Comparison of ENCODE assay signal across 1 cellular context in the genomic region with DNA sequence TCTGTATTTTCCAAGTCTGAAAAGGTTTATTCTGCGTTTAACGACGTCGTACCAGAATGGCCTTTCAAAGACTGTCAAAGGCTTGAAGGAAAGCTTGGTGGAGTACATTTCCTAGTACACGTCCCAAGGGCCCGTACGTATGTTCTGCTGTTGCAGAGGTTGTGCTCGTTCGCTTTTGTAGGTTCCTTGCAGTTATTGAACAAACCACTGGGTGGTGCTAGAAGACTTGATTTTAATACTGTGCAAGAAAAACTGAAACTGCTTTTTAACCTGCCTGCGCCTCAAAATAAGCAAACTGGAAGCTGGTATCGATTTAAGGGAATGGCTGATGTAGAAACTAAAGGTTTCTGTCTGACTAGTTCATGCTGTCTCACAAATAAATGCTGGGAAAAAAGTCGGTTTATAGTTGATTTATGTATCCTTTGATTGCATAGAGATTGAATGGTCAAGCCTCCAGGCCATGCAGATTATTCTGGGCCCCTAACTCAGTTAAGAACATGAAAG.
TF ChIP-seq lines count a peak whose summit lies in the region.

No MANE protein-coding gene starts in this region.

TF ChIP-seq in Ishikawa, 13 proteins besides CTCF, POLR2A, EP300 and RAD21 (continued from another document):
- TF ChIP-seq, protein P1, sequence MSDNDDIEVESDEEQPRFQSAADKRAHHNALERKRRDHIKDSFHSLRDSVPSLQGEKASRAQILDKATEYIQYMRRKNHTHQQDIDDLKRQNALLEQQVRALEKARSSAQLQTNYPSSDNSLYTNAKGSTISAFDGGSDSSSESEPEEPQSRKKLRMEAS (IDR thresholded peaks at IDR 0.05): no peak
- TF ChIP-seq FOXM1 (IDR thresholded peaks at IDR 0.05; ENCODE audit: borderline replicate concordance, low read depth) (no peak), EGR1 (IDR thresholded peaks at IDR 0.05) (no peak)
